In the genomic region with DNA sequence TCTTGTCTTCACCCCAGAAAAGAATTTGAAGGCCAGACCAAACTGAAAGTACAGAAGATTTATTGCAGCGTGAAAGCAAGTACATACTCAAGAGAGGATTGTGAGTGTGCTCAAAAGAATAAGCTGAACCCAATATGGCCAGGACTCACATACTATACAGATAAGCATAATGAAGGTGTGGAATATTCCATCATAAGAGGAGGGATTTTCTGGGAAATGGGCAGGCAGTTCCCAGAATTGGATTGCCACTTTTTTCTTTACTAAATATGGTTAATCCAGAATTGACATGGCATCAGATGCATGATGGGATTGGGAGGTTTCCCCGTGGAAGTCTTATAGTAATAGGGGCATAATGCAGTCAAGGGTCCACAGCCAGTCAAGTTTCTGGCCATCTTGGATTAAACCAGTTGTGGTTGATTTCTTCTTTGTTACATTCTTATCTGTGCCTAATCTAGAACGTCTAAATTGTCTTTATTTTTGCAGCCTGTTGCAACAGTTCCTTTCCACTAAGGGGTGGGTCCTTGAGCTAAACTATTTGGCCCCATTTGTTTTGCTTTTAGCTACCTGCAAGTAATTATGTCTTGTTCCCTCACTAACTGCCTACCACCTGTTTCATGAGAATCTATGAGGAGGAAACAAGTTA, we compare ENCODE assay signal across 1 cellular context.
A peak's percentile ranks its signal among the peaks of the same experiment; 100 is the strongest.
TF ChIP-seq lines count a peak whose summit lies in the region.

No MANE protein-coding gene starts in this region.

TF ChIP-seq in K562, 482 proteins besides CTCF, POLR2A, EP300 and RAD21 (continued from another document):
- peak; percentile 33 for TF ChIP-seq CXXC5 (CRISPR knock-in tag; IDR thresholded peaks at IDR 0.05)
- peak; percentile 58; the same call in 1 of the 2 replicates for TF ChIP-seq POLR2H (tag; IDR thresholded peaks at IDR 0.05; ENCODE audit: low read depth)
- TF ChIP-seq GABPB1 (CRISPR knock-in tag; IDR thresholded peaks at IDR 0.05), result no peak
- TF ChIP-seq CTBP1 (IDR thresholded peaks at IDR 0.05; ENCODE audit: borderline replicate concordance), result peak; percentile 5; the same call in 1 of the 2 replicates
- TF ChIP-seq, protein P1, sequence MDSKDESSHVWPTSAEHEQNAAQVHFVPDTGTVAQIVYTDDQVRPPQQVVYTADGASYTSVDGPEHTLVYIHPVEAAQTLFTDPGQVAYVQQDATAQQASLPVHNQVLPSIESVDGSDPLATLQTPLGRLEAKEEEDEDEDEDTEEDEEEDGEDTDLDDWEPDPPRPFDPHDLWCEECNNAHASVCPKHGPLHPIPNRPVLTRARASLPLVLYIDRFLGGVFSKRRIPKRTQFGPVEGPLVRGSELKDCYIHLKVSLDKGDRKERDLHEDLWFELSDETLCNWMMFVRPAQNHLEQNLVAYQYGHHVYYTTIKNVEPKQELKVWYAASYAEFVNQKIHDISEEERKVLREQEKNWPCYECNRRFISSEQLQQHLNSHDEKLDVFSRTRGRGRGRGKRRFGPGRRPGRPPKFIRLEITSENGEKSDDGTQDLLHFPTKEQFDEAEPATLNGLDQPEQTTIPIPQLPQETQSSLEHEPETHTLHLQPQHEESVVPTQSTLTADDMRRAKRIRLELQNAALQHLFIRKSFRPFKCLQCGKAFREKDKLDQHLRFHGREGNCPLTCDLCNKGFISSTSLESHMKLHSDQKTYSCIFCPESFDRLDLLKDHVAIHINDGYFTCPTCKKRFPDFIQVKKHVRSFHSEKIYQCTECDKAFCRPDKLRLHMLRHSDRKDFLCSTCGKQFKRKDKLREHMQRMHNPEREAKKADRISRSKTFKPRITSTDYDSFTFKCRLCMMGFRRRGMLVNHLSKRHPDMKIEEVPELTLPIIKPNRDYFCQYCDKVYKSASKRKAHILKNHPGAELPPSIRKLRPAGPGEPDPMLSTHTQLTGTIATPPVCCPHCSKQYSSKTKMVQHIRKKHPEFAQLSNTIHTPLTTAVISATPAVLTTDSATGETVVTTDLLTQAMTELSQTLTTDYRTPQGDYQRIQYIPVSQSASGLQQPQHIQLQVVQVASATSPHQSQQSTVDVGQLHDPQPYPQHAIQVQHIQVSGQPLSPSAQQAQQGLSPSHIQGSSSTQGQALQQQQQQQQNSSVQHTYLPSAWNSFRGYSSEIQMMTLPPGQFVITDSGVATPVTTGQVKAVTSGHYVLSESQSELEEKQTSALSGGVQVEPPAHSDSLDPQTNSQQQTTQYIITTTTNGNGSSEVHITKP (IDR thresholded peaks at IDR 0.05; ENCODE audit: partially characterized antibody), result peak; percentile 81
- TF ChIP-seq, protein P2, sequence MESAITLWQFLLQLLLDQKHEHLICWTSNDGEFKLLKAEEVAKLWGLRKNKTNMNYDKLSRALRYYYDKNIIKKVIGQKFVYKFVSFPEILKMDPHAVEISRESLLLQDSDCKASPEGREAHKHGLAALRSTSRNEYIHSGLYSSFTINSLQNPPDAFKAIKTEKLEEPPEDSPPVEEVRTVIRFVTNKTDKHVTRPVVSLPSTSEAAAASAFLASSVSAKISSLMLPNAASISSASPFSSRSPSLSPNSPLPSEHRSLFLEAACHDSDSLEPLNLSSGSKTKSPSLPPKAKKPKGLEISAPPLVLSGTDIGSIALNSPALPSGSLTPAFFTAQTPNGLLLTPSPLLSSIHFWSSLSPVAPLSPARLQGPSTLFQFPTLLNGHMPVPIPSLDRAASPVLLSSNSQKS (CRISPR knock-in tag; IDR thresholded peaks at IDR 0.05), result no peak
- TF ChIP-seq GABPA (tag; conservative IDR thresholded peaks at IDR 0.05; ENCODE audit: low read depth), result peak; percentile 25
- peak; percentile 84 for TF ChIP-seq CEBPG (CRISPR knock-in tag; IDR thresholded peaks at IDR 0.05)
- peak; percentile 19 to 72; a peak in 2 of 4 replicates for TF ChIP-seq CEBPG (tag; conservative IDR thresholded peaks at IDR 0.05 in 1 of 2, IDR thresholded peaks at IDR 0.05 in 1 of 2)
- TF ChIP-seq, protein P3, sequence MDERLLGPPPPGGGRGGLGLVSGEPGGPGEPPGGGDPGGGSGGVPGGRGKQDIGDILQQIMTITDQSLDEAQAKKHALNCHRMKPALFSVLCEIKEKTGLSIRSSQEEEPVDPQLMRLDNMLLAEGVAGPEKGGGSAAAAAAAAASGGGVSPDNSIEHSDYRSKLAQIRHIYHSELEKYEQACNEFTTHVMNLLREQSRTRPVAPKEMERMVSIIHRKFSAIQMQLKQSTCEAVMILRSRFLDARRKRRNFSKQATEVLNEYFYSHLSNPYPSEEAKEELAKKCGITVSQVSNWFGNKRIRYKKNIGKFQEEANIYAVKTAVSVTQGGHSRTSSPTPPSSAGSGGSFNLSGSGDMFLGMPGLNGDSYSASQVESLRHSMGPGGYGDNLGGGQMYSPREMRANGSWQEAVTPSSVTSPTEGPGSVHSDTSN (CRISPR knock-in tag; IDR thresholded peaks at IDR 0.05; ENCODE audit: low read depth), result no peak
- TF ChIP-seq, protein P3 (tag; conservative IDR thresholded peaks at IDR 0.05; ENCODE audit: low read depth), result peak; percentile 72
- no peak for TF ChIP-seq ZNF253 (CRISPR knock-in tag; conservative IDR thresholded peaks at IDR 0.05)
- TF ChIP-seq, protein P4, sequence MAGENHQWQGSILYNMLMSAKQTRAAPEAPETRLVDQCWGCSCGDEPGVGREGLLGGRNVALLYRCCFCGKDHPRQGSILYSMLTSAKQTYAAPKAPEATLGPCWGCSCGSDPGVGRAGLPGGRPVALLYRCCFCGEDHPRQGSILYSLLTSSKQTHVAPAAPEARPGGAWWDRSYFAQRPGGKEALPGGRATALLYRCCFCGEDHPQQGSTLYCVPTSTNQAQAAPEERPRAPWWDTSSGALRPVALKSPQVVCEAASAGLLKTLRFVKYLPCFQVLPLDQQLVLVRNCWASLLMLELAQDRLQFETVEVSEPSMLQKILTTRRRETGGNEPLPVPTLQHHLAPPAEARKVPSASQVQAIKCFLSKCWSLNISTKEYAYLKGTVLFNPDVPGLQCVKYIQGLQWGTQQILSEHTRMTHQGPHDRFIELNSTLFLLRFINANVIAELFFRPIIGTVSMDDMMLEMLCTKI (IDR thresholded peaks at IDR 0.05; ENCODE audit: partially characterized antibody), result no peak
- no peak for TF ChIP-seq HSF4 (CRISPR knock-in tag; IDR thresholded peaks at IDR 0.05; ENCODE audit: borderline replicate concordance)
- TF ChIP-seq TAF7 (tag; IDR thresholded peaks at IDR 0.05), result peak; percentile 36; the same call in 1 of the 2 replicates
- peak; percentile 54 to 97; a peak in 2 of 4 replicates for TF ChIP-seq SRF (CRISPR knock-in tag; IDR thresholded peaks at IDR 0.05)
- 0 out of 2 replicates have a peak, but pooled peaks have one; percentile 11 for TF ChIP-seq L3MBTL2 (IDR thresholded peaks at IDR 0.05)
